Comparison of ENCODE assay signal across 11 cellular contexts in genomic region chr1:226945106-226945857, GRCh38. TPM values are rescaled to one million over a fixed set of nuclear protein-coding genes. Genes with fewer than 3 reads are reported as not detected.
DNase-seq lines count a peak whose midpoint lies in the region; ATAC-seq and TF ChIP-seq lines count a peak whose summit lies in the region.
"Had no signal": no experiment of that assay in that cellular context is flagged by ENCODE, and none has a peak within 500 bp of the region (broad histone marks: within the 10 kb centered on the region; RNA-seq: fewer than 3 reads in every experiment).

No MANE protein-coding gene starts in this region.

- H3K4me1 ChIP-seq in esophagus muscularis mucosa (peaks cover 45 to 78% (median 70%) of the 10 kb centered on the region in 4 donors), BE2C (peaks cover 4% of the 10 kb centered on the region)

- no peaks in the 10 kb centered on the region for H3K9me3 Mint-ChIP-seq in nephron

- H3K4me3 Mint-ChIP-seq in nephron, result peak overlapping the region in 2 of 3 experiments; percentile 40 to 45

- peaks cover 10% of the 10 kb centered on the region for H3K27me3 Mint-ChIP-seq in nephron (ENCODE audit: low read depth)

- no peaks in the 10 kb centered on the region for H3K36me3 Mint-ChIP-seq in nephron (ENCODE audit: low read depth)

- peak overlapping the region; percentile 45 to 93 (median 52) for H3K27ac ChIP-seq in esophagus muscularis mucosa (replicated peaks in 1 of 4)
- H3K27ac ChIP-seq: brain microvascular endothelial cell had no signal

- no peak for ATAC-seq in HG03565 (IDR thresholded peaks at IDR 0.05; ENCODE audit: unreplicated experiment)

- no peaks in the 10 kb centered on the region for H3K36me3 ChIP-seq in esophagus muscularis mucosa
- no peaks in the 10 kb centered on the region for H3K36me3 ChIP-seq in BE2C
- H3K36me3 ChIP-seq: brain microvascular endothelial cell had no signal

- peak; percentile 78 for DNase-seq in DMS153 (lab: John Stamatoyannopoulos, UW)
- peak; percentile 89 to 95 for DNase-seq in NCI-H2081 (lab: John Stamatoyannopoulos, UW)
- no peak for DNase-seq in esophagus muscularis mucosa (ENCODE audit: extremely low spot score)
- DNase-seq in BE2C, result no peak
- no peak for DNase-seq in amniotic stem cell (lab: John Stamatoyannopoulos, UW)
- no peak for DNase-seq in stimulated activated CD4-positive, alpha-beta T cell treated with anti-CD3 and anti-CD28 coated beads, Interleukin-4, amount 100 ng/mL, for 24 hours
- DNase-seq: brain microvascular endothelial cell, DND-41, NCI-H2171 had no signal

- TF ChIP-seq CTCF in esophagus muscularis mucosa (IDR thresholded peaks at IDR 0.05), result no peak
- TF ChIP-seq CTCF in nephron (IDR thresholded peaks at IDR 0.05; ENCODE audit: unreplicated experiment in 3 of 3), result no peak
- no peak for TF ChIP-seq CTCF in BE2C (IDR thresholded peaks at IDR 0.05; ENCODE audit: low read depth, low read length)

- peak overlapping the region in 2 of 3 experiments; percentile 55 to 61 for H3K27ac Mint-ChIP-seq in nephron

- intact Hi-C loops in esophagus muscularis mucosa (cut with DNase I), result no loop called here

- TF ChIP-seq EP300 in esophagus muscularis mucosa (IDR thresholded peaks at IDR 0.05), result no peak

- H3K9me3 ChIP-seq in esophagus muscularis mucosa (peaks cover 0 to 8% (median 3%) of the 10 kb centered on the region in 4 donors), BE2C (no peaks in the 10 kb centered on the region)

- TF ChIP-seq POLR2A in esophagus muscularis mucosa (IDR thresholded peaks at IDR 0.05; ENCODE audit: low read depth), result no peak

- H3K4me3 ChIP-seq in esophagus muscularis mucosa (peak overlapping the region in 2 of 4 donors; percentile 0 to 13), BE2C (ENCODE audit: low read depth, low read length) (no peak overlapping the region)

- H3K4me1 Mint-ChIP-seq in nephron, result peaks cover 49% of the 10 kb centered on the region

- 65% methylated on average over 19 of the region's 19 CpGs for WGBS in esophagus muscularis mucosa

- no peaks in the 10 kb centered on the region for H3K27me3 ChIP-seq in esophagus muscularis mucosa
- no peaks in the 10 kb centered on the region for H3K27me3 ChIP-seq in BE2C
- H3K27me3 ChIP-seq: brain microvascular endothelial cell had no signal

RNA-seq across cellular contexts. Expression of gene COQ8A, which starts 5.2 kb away (rescaled TPM):
- 100 to 1,000 TPM in 1 of 4 donors, 10 to 100 TPM in 3; 73.1 to 118 (median 80.9) TPM for total RNA-seq in esophagus muscularis mucosa
- polyA plus RNA-seq in BE2C (2012; ENCODE audit: insufficient read depth, insufficient read length, low read depth), result 49.4 TPM

Comparison
In these comparisons a context has a peak if more than half of its experiments do, and no peak if none do; other contexts are left out.
1. DNase-seq: peak in DMS153 (single experiment) and NCI-H2081 (2 of 2); none in esophagus muscularis mucosa (single experiment), BE2C (single experiment), amniotic stem cell (single experiment) and stimulated activated CD4-positive, alpha-beta T cell treated with anti-CD3 and anti-CD28 coated beads, Interleukin-4, amount 100 ng/mL, for 24 hours (single experiment).